ENCODE assay signal across 6 cellular contexts in genomic region chr3:17840651-17841050, GRCh38.
"Had no signal": no experiment of that assay in that cellular context is flagged by ENCODE, and none has a peak within 500 bp of the region (broad histone marks: within the 10 kb centered on the region; RNA-seq: fewer than 3 reads in every experiment).

No MANE protein-coding gene starts in this region.

- H3K27ac ChIP-seq: brain microvascular endothelial cell, coronary artery, esophagus squamous epithelium, suprapubic skin had no signal

- DNase-seq: esophagus squamous epithelium had no signal

- FAIRE-seq: TTC549 had no signal

- H3K4me3 ChIP-seq: coronary artery, esophagus squamous epithelium, smooth muscle cell, suprapubic skin had no signal

- H3K4me1 ChIP-seq: esophagus squamous epithelium, suprapubic skin had no signal

- H3K9me3 ChIP-seq: esophagus squamous epithelium, suprapubic skin had no signal

- H3K27me3 ChIP-seq: brain microvascular endothelial cell, suprapubic skin had no signal

- H3K36me3 ChIP-seq: brain microvascular endothelial cell, esophagus squamous epithelium, suprapubic skin had no signal

- H3K4me2 ChIP-seq: smooth muscle cell had no signal
